Comparison of ENCODE assay signal across 25 cellular contexts in the genomic region with DNA sequence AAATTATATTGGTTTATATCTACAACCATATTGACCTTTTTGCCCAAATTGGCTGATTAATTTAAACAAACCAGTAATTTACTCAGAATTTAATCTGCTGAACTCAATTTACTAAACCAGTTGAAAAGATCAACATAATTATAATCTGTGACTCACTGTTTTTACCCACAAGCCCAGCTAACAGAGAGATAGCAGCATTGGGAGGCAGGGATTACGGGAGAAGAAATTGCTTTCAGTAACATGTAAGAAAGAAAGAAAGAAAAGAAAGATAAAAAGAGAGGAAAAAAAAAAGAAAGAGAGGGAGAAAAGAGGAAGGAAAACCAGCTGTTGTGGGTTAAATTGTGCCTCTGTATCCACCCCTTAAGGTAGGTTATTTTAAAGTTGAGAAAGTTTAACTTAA. TPM values are rescaled to one million over a fixed set of nuclear protein-coding genes. Genes with fewer than 3 reads are reported as not detected.
"Had no signal": no experiment of that assay in that cellular context is flagged by ENCODE, and none has a peak within 500 bp of the region (broad histone marks: within the 10 kb centered on the region; RNA-seq: fewer than 3 reads in every experiment).

No MANE protein-coding gene starts in this region.

- H3K4me1 Mint-ChIP-seq: naive thymus-derived CD8-positive, alpha-beta T cell; stimulated activated effector memory CD8-positive, alpha-beta T cell treated with anti-CD3 and anti-CD28 coated beads, Interleukin-12 subunit alpha, Interleukin-12 subunit beta, amount 100 ng/mL, for 72 hours had no signal

- H3K4me1 ChIP-seq: colonic mucosa, heart left ventricle, suprapubic skin, thyroid gland had no signal

- H3K27ac ChIP-seq: colonic mucosa, heart left ventricle, suprapubic skin, thyroid gland had no signal

- H3K4me3 Mint-ChIP-seq: naive thymus-derived CD8-positive, alpha-beta T cell; stimulated activated effector memory CD8-positive, alpha-beta T cell treated with anti-CD3 and anti-CD28 coated beads, Interleukin-12 subunit alpha, Interleukin-12 subunit beta, amount 100 ng/mL, for 72 hours; type B pancreatic cell had no signal

- H3K27me3 Mint-ChIP-seq: type B pancreatic cell had no signal

- ATAC-seq: heart left ventricle; left colon; mucosa of descending colon; naive thymus-derived CD8-positive, alpha-beta T cell; right cardiac atrium; stimulated activated effector memory CD8-positive, alpha-beta T cell treated with anti-CD3 and anti-CD28 coated beads, Interleukin-12 subunit alpha, Interleukin-12 subunit beta, amount 100 ng/mL, for 72 hours; stimulated activated naive CD8-positive, alpha-beta T cell treated with anti-CD3 and anti-CD28 coated beads, Interleukin-15, Interleukin-2, amounts not matched to agents 100 U/mL and 50 U/mL, for 24 hours had no signal

- DNase-seq: colonic mucosa; dermis blood vessel endothelial cell; heart left ventricle; hippocampal formation; left colon; mammary epithelial cell; mucosa of descending colon; naive thymus-derived CD8-positive, alpha-beta T cell; posterior cingulate gyrus; right cardiac atrium; small intestine; stimulated activated CD4-positive, alpha-beta T cell treated with anti-CD3 and anti-CD28 coated beads, Interleukin-4, amount 100 ng/mL, for 1 hour; stimulated activated CD8-positive, alpha-beta memory T cell treated with anti-CD3 and anti-CD28 coated beads, Interleukin-4, amount 100 ng/mL, for 48 hours; stimulated activated naive CD8-positive, alpha-beta T cell treated with anti-CD3 and anti-CD28 coated beads, Interleukin-15, Interleukin-2, amounts not matched to agents 100 U/mL and 50 U/mL, for 24 hours; thyroid gland had no signal

- H3K9me3 ChIP-seq: colonic mucosa, heart left ventricle, mucosa of descending colon, suprapubic skin, thyroid gland had no signal

- H3K9me3 Mint-ChIP-seq: type B pancreatic cell had no signal

- H3K27me3 ChIP-seq: colonic mucosa, heart left ventricle, suprapubic skin, thyroid gland had no signal

- H3K27ac Mint-ChIP-seq: naive thymus-derived CD8-positive, alpha-beta T cell; stimulated activated effector memory CD8-positive, alpha-beta T cell treated with anti-CD3 and anti-CD28 coated beads, Interleukin-12 subunit alpha, Interleukin-12 subunit beta, amount 100 ng/mL, for 72 hours; type B pancreatic cell had no signal

- H3K36me3 ChIP-seq: colonic mucosa, heart left ventricle, suprapubic skin, thyroid gland had no signal

- H3K4me3 ChIP-seq: colonic mucosa, heart left ventricle, mucosa of descending colon, suprapubic skin, thyroid gland had no signal

- H3K36me3 Mint-ChIP-seq: naive thymus-derived CD8-positive, alpha-beta T cell; stimulated activated effector memory CD8-positive, alpha-beta T cell treated with anti-CD3 and anti-CD28 coated beads, Interleukin-12 subunit alpha, Interleukin-12 subunit beta, amount 100 ng/mL, for 72 hours; type B pancreatic cell had no signal

RNA-seq across cellular contexts. Expression of gene RHAG, which starts 13.3 kb away (rescaled TPM):
- total RNA-seq: dermis blood vessel endothelial cell; fibroblast of lung; glomerular endothelial cell; kidney epithelial cell; left colon; lower leg skin; mammary epithelial cell; mesenteric fat pad; mucosa of descending colon; naive thymus-derived CD8-positive, alpha-beta T cell; osteocyte; thyroid gland had no signal
- polyA plus RNA-seq: fibroblast of lung; mammary epithelial cell; naive thymus-derived CD8-positive, alpha-beta T cell; neural cell; small intestine had no signal
